1 cellular context compared by ENCODE assay signal in genomic region chr4:1249148-1249730, GRCh38.
TF ChIP-seq lines count a peak whose summit lies in the region.

No MANE protein-coding gene starts in this region.

TF ChIP-seq in K562, 482 proteins besides CTCF, POLR2A, EP300 and RAD21 (continued from another document and continues in another):
- TF ChIP-seq E2F6 (IDR thresholded peaks at IDR 0.05; ENCODE audit: borderline replicate concordance in 1 of 2, extremely low read depth in 1 of 2, insufficient read depth in 1 of 2, insufficient read length in 1 of 2, low read depth in 1 of 2, low read length in 1 of 2, poor library complexity in 1 of 2, severe bottlenecking in 1 of 2) (peak; percentile 89 to 96), TBL1XR1 (IDR thresholded peaks at IDR 0.05; ENCODE audit: low read length in 2 of 2) (no peak), KAT8 (IDR thresholded peaks at IDR 0.05; ENCODE audit: low read depth) (no peak), SIRT6 (IDR thresholded peaks at IDR 0.05; ENCODE audit: low read depth, low read length) (no peak), ZNF76 (CRISPR knock-in tag; IDR thresholded peaks at IDR 0.05; ENCODE audit: borderline replicate concordance) (no peak), MEF2A (IDR thresholded peaks at IDR 0.05; ENCODE audit: control insufficient read depth, low read depth, low read length) (no peak), ZFP1 (CRISPR knock-in tag; IDR thresholded peaks at IDR 0.05) (no peak), ETS2 (tag; IDR thresholded peaks at IDR 0.05; ENCODE audit: borderline replicate concordance, poor library complexity, severe bottlenecking) (no peak), NFE2 (IDR thresholded peaks at IDR 0.05; ENCODE audit: low read depth) (no peak), KAT7 (CRISPR knock-in tag; IDR thresholded peaks at IDR 0.05; ENCODE audit: borderline replicate concordance) (no peak), PTBP1 (IDR thresholded peaks at IDR 0.05; ENCODE audit: low read depth, low read length) (no peak), MAFF (IDR thresholded peaks at IDR 0.05; ENCODE audit: low read length) (no peak), MYC (IDR thresholded peaks at IDR 0.05; ENCODE audit: low read depth, low read length) (peak; percentile 61), MYC (CRISPR knock-in tag; IDR thresholded peaks at IDR 0.05; ENCODE audit: borderline replicate concordance, low read depth) (no peak), CSDE1 (IDR thresholded peaks at IDR 0.05) (no peak), CBX5 (IDR thresholded peaks at IDR 0.05; ENCODE audit: borderline replicate concordance, low read depth) (no peak), ZFP36 (IDR thresholded peaks at IDR 0.05; ENCODE audit: low read depth, low read length, partially characterized antibody) (no peak), ZNF77 (CRISPR knock-in tag; IDR thresholded peaks at IDR 0.05) (no peak), MAFG (tag; conservative IDR thresholded peaks at IDR 0.05) (no peak), MTA2 (IDR thresholded peaks at IDR 0.05; ENCODE audit: low read depth) (no peak), TCF3 (CRISPR knock-in tag; IDR thresholded peaks at IDR 0.05) (no peak), HOMEZ (CRISPR knock-in tag; IDR thresholded peaks at IDR 0.05) (no peak), HDAC8 (tag; IDR thresholded peaks at IDR 0.05) (no peak), ESRRB (CRISPR knock-in tag; IDR thresholded peaks at IDR 0.05; ENCODE audit: borderline replicate concordance) (no peak), MTA1 (IDR thresholded peaks at IDR 0.05; ENCODE audit: borderline replicate concordance) (no peak), CBFA2T2 (conservative IDR thresholded peaks at IDR 0.05) (no peak), GTF2A2 (tag; IDR thresholded peaks at IDR 0.05) (peak; percentile 33; the same call in 1 of the 2 replicates), ZNF830 (CRISPR knock-in tag; IDR thresholded peaks at IDR 0.05) (no peak), NFE2L1 (tag; IDR thresholded peaks at IDR 0.05; ENCODE audit: borderline replicate concordance, low read depth) (no peak), RBBP5 (IDR thresholded peaks at IDR 0.05; ENCODE audit: borderline replicate concordance, insufficient read depth, low read length, poor library complexity, severe bottlenecking) (no peak), HDAC3 (IDR thresholded peaks at IDR 0.05; ENCODE audit: borderline replicate concordance, partially characterized antibody) (no peak), MAZ (CRISPR knock-in tag; conservative IDR thresholded peaks at IDR 0.05 in 1 of 2, IDR thresholded peaks at IDR 0.05 in 1 of 2) (peak; percentile 36 to 86; a peak in 3 of 4 replicates), CCNT2 (IDR thresholded peaks at IDR 0.05; ENCODE audit: borderline replicate concordance, extremely low read depth, insufficient read length, low read depth, low read length) (peak; percentile 84), ZBTB7A (IDR thresholded peaks at IDR 0.05; ENCODE audit: borderline replicate concordance, control insufficient read depth, low read depth, low read length) (peak; percentile 51; the same call in 1 of the 2 replicates), AFF1 (IDR thresholded peaks at IDR 0.05; ENCODE audit: low read depth in 1 of 2, partially characterized antibody in 2 of 2) (no peak), SP1 (CRISPR knock-in tag; IDR thresholded peaks at IDR 0.05) (no peak), TBP (optimal IDR thresholded peaks at IDR 0.05; ENCODE audit: low read depth, low read length) (peak; percentile 9), SOX6 (IDR thresholded peaks at IDR 0.05) (peak; percentile 25; the same call in 1 of the 2 replicates)
- TF ChIP-seq, protein P1, sequence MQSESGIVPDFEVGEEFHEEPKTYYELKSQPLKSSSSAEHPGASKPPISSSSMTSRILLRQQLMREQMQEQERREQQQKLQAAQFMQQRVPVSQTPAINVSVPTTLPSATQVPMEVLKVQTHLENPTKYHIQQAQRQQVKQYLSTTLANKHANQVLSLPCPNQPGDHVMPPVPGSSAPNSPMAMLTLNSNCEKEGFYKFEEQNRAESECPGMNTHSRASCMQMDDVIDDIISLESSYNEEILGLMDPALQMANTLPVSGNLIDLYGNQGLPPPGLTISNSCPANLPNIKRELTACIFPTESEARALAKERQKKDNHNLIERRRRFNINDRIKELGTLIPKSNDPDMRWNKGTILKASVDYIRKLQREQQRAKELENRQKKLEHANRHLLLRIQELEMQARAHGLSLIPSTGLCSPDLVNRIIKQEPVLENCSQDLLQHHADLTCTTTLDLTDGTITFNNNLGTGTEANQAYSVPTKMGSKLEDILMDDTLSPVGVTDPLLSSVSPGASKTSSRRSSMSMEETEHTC (IDR thresholded peaks at IDR 0.05), result no peak
- TF ChIP-seq, protein P2, sequence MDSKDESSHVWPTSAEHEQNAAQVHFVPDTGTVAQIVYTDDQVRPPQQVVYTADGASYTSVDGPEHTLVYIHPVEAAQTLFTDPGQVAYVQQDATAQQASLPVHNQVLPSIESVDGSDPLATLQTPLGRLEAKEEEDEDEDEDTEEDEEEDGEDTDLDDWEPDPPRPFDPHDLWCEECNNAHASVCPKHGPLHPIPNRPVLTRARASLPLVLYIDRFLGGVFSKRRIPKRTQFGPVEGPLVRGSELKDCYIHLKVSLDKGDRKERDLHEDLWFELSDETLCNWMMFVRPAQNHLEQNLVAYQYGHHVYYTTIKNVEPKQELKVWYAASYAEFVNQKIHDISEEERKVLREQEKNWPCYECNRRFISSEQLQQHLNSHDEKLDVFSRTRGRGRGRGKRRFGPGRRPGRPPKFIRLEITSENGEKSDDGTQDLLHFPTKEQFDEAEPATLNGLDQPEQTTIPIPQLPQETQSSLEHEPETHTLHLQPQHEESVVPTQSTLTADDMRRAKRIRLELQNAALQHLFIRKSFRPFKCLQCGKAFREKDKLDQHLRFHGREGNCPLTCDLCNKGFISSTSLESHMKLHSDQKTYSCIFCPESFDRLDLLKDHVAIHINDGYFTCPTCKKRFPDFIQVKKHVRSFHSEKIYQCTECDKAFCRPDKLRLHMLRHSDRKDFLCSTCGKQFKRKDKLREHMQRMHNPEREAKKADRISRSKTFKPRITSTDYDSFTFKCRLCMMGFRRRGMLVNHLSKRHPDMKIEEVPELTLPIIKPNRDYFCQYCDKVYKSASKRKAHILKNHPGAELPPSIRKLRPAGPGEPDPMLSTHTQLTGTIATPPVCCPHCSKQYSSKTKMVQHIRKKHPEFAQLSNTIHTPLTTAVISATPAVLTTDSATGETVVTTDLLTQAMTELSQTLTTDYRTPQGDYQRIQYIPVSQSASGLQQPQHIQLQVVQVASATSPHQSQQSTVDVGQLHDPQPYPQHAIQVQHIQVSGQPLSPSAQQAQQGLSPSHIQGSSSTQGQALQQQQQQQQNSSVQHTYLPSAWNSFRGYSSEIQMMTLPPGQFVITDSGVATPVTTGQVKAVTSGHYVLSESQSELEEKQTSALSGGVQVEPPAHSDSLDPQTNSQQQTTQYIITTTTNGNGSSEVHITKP (IDR thresholded peaks at IDR 0.05; ENCODE audit: partially characterized antibody), result no peak
- TF ChIP-seq, protein P3, sequence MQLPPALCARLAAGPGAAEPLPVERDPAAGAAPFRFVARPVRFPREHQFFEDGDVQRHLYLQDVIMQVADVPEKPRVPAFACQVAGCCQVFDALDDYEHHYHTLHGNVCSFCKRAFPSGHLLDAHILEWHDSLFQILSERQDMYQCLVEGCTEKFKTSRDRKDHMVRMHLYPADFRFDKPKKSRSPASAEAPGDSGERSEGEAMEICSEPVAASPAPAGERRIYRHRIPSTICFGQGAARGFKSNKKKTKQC (CRISPR knock-in tag; IDR thresholded peaks at IDR 0.05), result no peak
